Comparison of ENCODE assay signal across 8 cellular contexts in genomic region chr2:96762529-96763253, GRCh38. TPM values are rescaled to one million over a fixed set of nuclear protein-coding genes. Genes with fewer than 3 reads are reported as not detected.
DNase-seq lines count a peak whose midpoint lies in the region; TF ChIP-seq lines count a peak whose summit lies in the region.

No MANE protein-coding gene starts in this region.

- peak; percentile 66 for DNase-seq in ELF-1 (ENCODE audit: low read depth, low spot score)
- DNase-seq in MM.1S: peak; percentile 57
- no peak for DNase-seq in MCF 10A (ENCODE audit: unreplicated experiment)
- no peak for DNase-seq in MV-4-11 (lab: John Stamatoyannopoulos, UW)
- DNase-seq in activated effector memory CD4-positive, alpha-beta T cell treated with Interleukin-2 at 50 U/mL for 16 hours: no peak
- no peak for DNase-seq in GM03348 (ENCODE audit: low spot score)
- no peak for DNase-seq in GM10248 (ENCODE audit: extremely low spot score)

- H3K4me1 Mint-ChIP-seq in MCF 10A (ENCODE audit: insufficient read depth, unreplicated experiment): peaks cover 28% of the 10 kb centered on the region

- no peaks in the 10 kb centered on the region for H3K9me2 ChIP-seq in MM.1S (replicated peaks; ENCODE audit: insufficient read depth, low read length)

- no peaks in the 10 kb centered on the region for H3K9me3 Mint-ChIP-seq in MCF 10A (ENCODE audit: unreplicated experiment)

- H3K4me3 Mint-ChIP-seq in MCF 10A (ENCODE audit: unreplicated experiment): peak overlapping the region; percentile 69

- H3K4me3 ChIP-seq in MM.1S (ENCODE audit: low read length): peak overlapping the region; percentile 73
- H3K4me3 ChIP-seq in muscle layer of colon (ENCODE audit: low read depth in 1 of 2, low read length in 2 of 2): peak overlapping the region; percentile 40 to 86

- H3K27ac ChIP-seq in MM.1S (ENCODE audit: low read length) (peak overlapping the region; percentile 1; the same call in 1 of the 2 replicates), muscle layer of colon (ENCODE audit: low read depth, low read length) (peak overlapping the region; percentile 53)

- H3F3A ChIP-seq in MM.1S (ENCODE audit: insufficient read depth, low read length): peaks cover 14% of the 10 kb centered on the region; the same call in 1 of the 2 replicates

- H3K36me3 ChIP-seq in MM.1S (replicated peaks; ENCODE audit: insufficient read depth, low read length) (no peaks in the 10 kb centered on the region), muscle layer of colon (ENCODE audit: insufficient read depth, low read length) (no peaks in the 10 kb centered on the region)

- POLR2A ChIA-PET in MCF 10A (lab: Yijun Ruan, JAX): interaction anchor here (0.7 to 3.7 kb wide), 12 partner anchors 15 to 770 kb away, joined by 3 to 24 read pairs (median 3); partner anchors contain the start of genes ANKRD39 and KANSL3
- POLR2A ChIA-PET in GM10248 (lab: Yijun Ruan, JAX): interaction anchor here (1.1 kb wide), 1 partner anchor 43 kb away, joined by 3 read pairs; no protein-coding TSS in a partner anchor

- no peaks in the 10 kb centered on the region for H3K36me3 Mint-ChIP-seq in MCF 10A (ENCODE audit: insufficient read depth, unreplicated experiment)

- TF ChIP-seq CTCF in MM.1S (IDR thresholded peaks at IDR 0.05; ENCODE audit: low read length): 0 out of 2 replicates have a peak, but pooled peaks have one; percentile 3
- TF ChIP-seq CTCF in MCF 10A (IDR thresholded peaks at IDR 0.05; ENCODE audit: unreplicated experiment): no peak
- no peak for TF ChIP-seq CTCF in GM10248 (IDR thresholded peaks at IDR 0.05; ENCODE audit: control extremely low read depth, extremely low read depth, low read depth, missing control alignments)

- BruUV-seq in MCF 10A (replicated peaks; lab: Mats Ljungman, UMichigan): no TSS peak

- H3K27me3 Mint-ChIP-seq in MCF 10A (ENCODE audit: insufficient read depth, unreplicated experiment): no peaks in the 10 kb centered on the region

- peaks cover 40% of the 10 kb centered on the region for H3K79me2 ChIP-seq in MM.1S (ENCODE audit: low read length)

- peaks cover 30% of the 10 kb centered on the region for H3K4me1 ChIP-seq in MM.1S (ENCODE audit: low read length)
- peaks cover 42% of the 10 kb centered on the region for H3K4me1 ChIP-seq in muscle layer of colon (ENCODE audit: insufficient read depth, low read length)

- intact Hi-C loops in MCF 10A (cut with micrococcal nuclease): loop anchor here (2.0 kb wide), 1 partner anchor 24 kb away; no protein-coding TSS in a partner anchor

- H3K9me3 ChIP-seq in MM.1S (replicated peaks; ENCODE audit: insufficient read depth, low read length) (no peaks in the 10 kb centered on the region), muscle layer of colon (ENCODE audit: low read length) (no peaks in the 10 kb centered on the region)

- peak overlapping the region; percentile 30 for H2AFZ ChIP-seq in MM.1S (ENCODE audit: low read length)

- H3K27ac Mint-ChIP-seq in MCF 10A (ENCODE audit: low read depth, unreplicated experiment): peak overlapping the region; percentile 40

- H4K20me1 ChIP-seq in MM.1S (ENCODE audit: insufficient read depth, low read length): no peaks in the 10 kb centered on the region

- peak overlapping the region; percentile 43; the same call in 1 of the 2 replicates for H3K9ac ChIP-seq in MM.1S (ENCODE audit: low read length)
- H3K9ac ChIP-seq in muscle layer of colon (ENCODE audit: low read length): peak overlapping the region; percentile 46

- H3K27me3 ChIP-seq in MM.1S (replicated peaks; ENCODE audit: insufficient read depth, low read length) (no peaks in the 10 kb centered on the region), muscle layer of colon (ENCODE audit: control insufficient read depth in 1 of 2, insufficient read depth in 2 of 2, low read length in 2 of 2) (no peaks in the 10 kb centered on the region)

- H3K4me2 ChIP-seq in MM.1S (ENCODE audit: low read depth, low read length): peak overlapping the region; percentile 93

- CTCF ChIA-PET in MCF 10A (lab: Yijun Ruan, JAX): interaction anchor here (0.6 to 5.9 kb wide), 21 partner anchors 12 to 209 kb away, joined by 3 to 40 read pairs (median 5); no protein-coding TSS in a partner anchor
- CTCF ChIA-PET in GM10248 (lab: Yijun Ruan, JAX): interaction anchor here (0.9 to 10.0 kb wide), 25 partner anchors 10 to 754 kb away, joined by 3 to 171 read pairs (median 5); partner anchors contain the start of genes ANKRD39, CNNM3 and KANSL3

RNA-seq across cellular contexts. Expression of gene CNNM4, which starts 2.0 kb away (rescaled TPM):
- total RNA-seq in MCF 10A (2022): 5.0 and 6.3 TPM in 2 replicates

RNA-seq across cellular contexts. Expression of gene LMAN2L, which starts 22.8 kb away (rescaled TPM):
- total RNA-seq in MCF 10A (2022): 6.5 and 7.1 TPM in 2 replicates

RNA-seq across cellular contexts. Expression of gene CNNM3, which starts 53.4 kb away (rescaled TPM):
- 9.1 and 9.9 TPM in 2 replicates for total RNA-seq in MCF 10A (2022)

Comparison
In these comparisons a context has a peak if more than half of its experiments do, and no peak if none do; other contexts are left out.
1. DNase-seq: peak in ELF-1 (single experiment) and MM.1S (single experiment); none in MCF 10A (single experiment), MV-4-11 (single experiment), activated effector memory CD4-positive, alpha-beta T cell treated with Interleukin-2 at 50 U/mL for 16 hours (single experiment), GM03348 (single experiment) and GM10248 (single experiment).